8 cellular contexts compared by ENCODE assay signal in the genomic region with DNA sequence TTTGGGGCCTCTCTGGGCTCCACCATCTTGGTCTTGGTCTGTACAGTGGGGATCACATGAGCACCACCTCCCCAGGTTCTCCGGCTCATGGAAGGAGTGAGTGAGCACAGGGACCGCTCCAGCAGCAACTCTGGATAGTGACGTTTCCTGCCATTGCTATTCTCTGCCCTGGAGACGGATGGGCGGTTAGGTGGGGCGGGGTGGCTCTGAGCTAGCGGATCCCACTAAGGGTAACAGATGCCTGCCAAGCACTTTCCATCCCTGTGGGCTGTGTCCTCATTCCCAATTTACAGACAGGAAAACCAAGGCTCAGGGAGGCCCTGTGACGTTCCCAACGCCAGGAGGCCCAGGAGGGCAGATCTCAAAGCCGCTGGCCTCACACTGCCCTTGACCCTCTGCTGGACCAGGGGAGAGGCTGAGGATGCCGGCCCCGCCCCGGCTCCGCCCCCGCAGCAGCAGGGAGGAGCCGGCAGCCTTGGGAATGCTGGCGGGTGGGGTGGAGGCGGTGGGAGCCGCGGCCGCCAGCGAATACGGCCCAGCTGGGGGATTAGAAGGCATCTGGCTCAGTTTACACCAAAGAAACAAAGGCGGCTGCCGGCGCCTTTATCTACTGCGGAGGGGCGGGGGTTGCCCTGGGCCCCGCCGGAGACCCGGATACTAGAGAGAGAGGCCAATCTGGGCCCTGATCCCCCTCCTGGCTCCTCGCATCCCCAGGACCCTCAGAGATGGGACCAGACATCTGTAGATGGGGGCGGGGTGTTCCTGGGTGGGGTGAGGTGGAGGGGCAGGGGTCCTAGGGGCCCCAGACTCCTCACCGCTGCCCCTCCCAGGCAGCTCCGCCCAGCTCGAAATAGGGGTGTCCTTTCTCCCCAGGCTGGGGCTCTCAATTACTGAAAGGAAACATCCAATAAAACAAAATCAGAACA.
DNase-seq lines count a peak whose midpoint lies in the region; ATAC-seq and TF ChIP-seq lines count a peak whose summit lies in the region.

No MANE protein-coding gene starts in this region.

- H3K4me2 ChIP-seq in GM23248 (ENCODE audit: unreplicated experiment): peak overlapping the region; percentile 75

- H3K27me3 Mint-ChIP-seq in CD14-positive monocyte (ENCODE audit: low read depth in 3 of 3): peaks cover 49 to 60% (median 56%) of the 10 kb centered on the region in 3 donors

- H3K79me2 ChIP-seq in GM23248 (ENCODE audit: insufficient read depth): peaks cover 73% of the 10 kb centered on the region

- no peak for TF ChIP-seq POLR2A in gastrocnemius medialis (IDR thresholded peaks at IDR 0.05)

- H3K4me3 ChIP-seq in GM23248 (peak overlapping the region; percentile 71), SK-N-MC (peak overlapping the region; percentile 73), gastrocnemius medialis (peak overlapping the region; percentile 32 to 50 (median 39))

- H3K4me3 Mint-ChIP-seq in CD14-positive monocyte: peak overlapping the region in 1 of 2 donors; percentile 57

- WGBS in GM23248 (ENCODE audit: low coverage in 1 of 2, low lambda C conversion rate in 2 of 2, missing lambda C conversion rate in 2 of 2), 2 experiments: 9 to 11% methylated on average over 32 to 33 of the region's 36 CpGs

- peak overlapping the region in 1 of 7 donors; percentile 33 for H3K27ac Mint-ChIP-seq in CD14-positive monocyte

- H3K9me3 ChIP-seq in GM23248 (ENCODE audit: low read depth): no peaks in the 10 kb centered on the region
- H3K9me3 ChIP-seq in SK-N-MC (ENCODE audit: low read depth, low read length): no peaks in the 10 kb centered on the region
- H3K9me3 ChIP-seq in gastrocnemius medialis: no peaks in the 10 kb centered on the region

- no peaks in the 10 kb centered on the region for H3K36me3 Mint-ChIP-seq in CD14-positive monocyte

- in situ Hi-C loops in GM23248 (cut with MboI): no loop called here
- in situ Hi-C loops in gastrocnemius medialis (cut with MboI; ENCODE audit: low sequenced_read_pairs in 4 of 4): loop anchor here in 2 of 4 donors (25.0 kb wide), 1 partner anchor 122 kb away; a partner anchor contains a TSS

- peak overlapping the region; percentile 79 for H3K27ac ChIP-seq in GM23248
- peak overlapping the region; percentile 67; the same call in 1 of the 2 replicates for H3K27ac ChIP-seq in SK-N-MC
- H3K27ac ChIP-seq in gastrocnemius medialis: peak overlapping the region in 3 of 4 donors; percentile 52 to 59 (median 54)

- H4K20me1 ChIP-seq in GM23248 (ENCODE audit: insufficient read depth): no peaks in the 10 kb centered on the region

- H3K36me3 ChIP-seq in GM23248 (ENCODE audit: low read depth): no peaks in the 10 kb centered on the region
- no peaks in the 10 kb centered on the region for H3K36me3 ChIP-seq in SK-N-MC (ENCODE audit: insufficient read depth, low read length)
- H3K36me3 ChIP-seq in gastrocnemius medialis: no peaks in the 10 kb centered on the region

- no peak for TF ChIP-seq CTCF in gastrocnemius medialis (IDR thresholded peaks at IDR 0.05 in 4 of 5, conservative IDR thresholded peaks at IDR 0.05 in 1 of 5)
- TF ChIP-seq CTCF in CD14-positive monocyte (IDR thresholded peaks at IDR 0.05): no peak

- no peak overlapping the region for H2AFZ ChIP-seq in GM23248

- H3K9me2 ChIP-seq in GM23248 (ENCODE audit: insufficient read depth): no peaks in the 10 kb centered on the region

- H3K9me3 Mint-ChIP-seq in CD14-positive monocyte: peaks cover 0 to 5% (median 1%) of the 10 kb centered on the region in 7 donors

- peak; percentile 68 to 79 for ATAC-seq in left cardiac atrium
- peak in 1 of 2 donors; percentile 35 for ATAC-seq in gastrocnemius medialis
- no peak for ATAC-seq in HG03175 (IDR thresholded peaks at IDR 0.05; ENCODE audit: unreplicated experiment)
- no peak for ATAC-seq in HG03097 (IDR thresholded peaks at IDR 0.05; ENCODE audit: low FRiP score, unreplicated experiment)

- intact Hi-C loops in left cardiac atrium (cut with DNase I) (loop anchor here in 1 of 2 donors (5.0 kb wide), 1 partner anchor 62 kb away; no protein-coding TSS in a partner anchor), gastrocnemius medialis (cut with DNase I; ENCODE audit: low total_unique reads) (no loop called here), CD14-positive monocyte (cut with micrococcal nuclease) (no loop called here)

- H3K27me3 ChIP-seq in GM23248 (replicated peaks; ENCODE audit: insufficient read depth) (no peaks in the 10 kb centered on the region), gastrocnemius medialis (no peaks in the 10 kb centered on the region)

- H3K4me1 ChIP-seq in GM23248 (ENCODE audit: insufficient read depth) (peaks cover 61% of the 10 kb centered on the region), gastrocnemius medialis (peaks cover 21 to 32% of the 10 kb centered on the region in 2 donors)

- H3K9ac ChIP-seq in GM23248 (peak overlapping the region; percentile 78), SK-N-MC (ENCODE audit: insufficient read length) (no peak overlapping the region)

- H3F3A ChIP-seq in GM23248 (ENCODE audit: insufficient read depth): peaks cover 36% of the 10 kb centered on the region

- DNase-seq in GM23248: peak; percentile 85
- DNase-seq in SK-N-MC (ENCODE audit: low read depth, low spot score): no peak
- DNase-seq in left cardiac atrium: peak; percentile 82
- no peak for DNase-seq in gastrocnemius medialis
- DNase-seq in CD14-positive monocyte (ENCODE audit: low spot score): no peak
- no peak for DNase-seq in stimulated activated CD4-positive, alpha-beta T cell treated with anti-CD3 and anti-CD28 coated beads, Interleukin-1b, Interleukin-23, amount 100 ng/mL, for 48 hours

- H3K4me1 Mint-ChIP-seq in CD14-positive monocyte: no peaks in the 10 kb centered on the region

Comparison
In these comparisons a context has a peak if more than half of its experiments do, and no peak if none do; other contexts are left out.
1. DNase-seq: peak in GM23248 (single experiment) and left cardiac atrium (single experiment); none in SK-N-MC (single experiment), gastrocnemius medialis (0 of 2), CD14-positive monocyte (single experiment) and stimulated activated CD4-positive, alpha-beta T cell treated with anti-CD3 and anti-CD28 coated beads, Interleukin-1b, Interleukin-23, amount 100 ng/mL, for 48 hours (single experiment).
2. ATAC-seq: peak in left cardiac atrium (2 of 2); none in HG03175 (single experiment) and HG03097 (single experiment).
3. Peak in every context shown above with its lines, with median percentiles within 50 percentile points of each other: H3K27ac ChIP-seq and H3K4me3 ChIP-seq.